In genomic region chr10:26860542-26861325, GRCh38 we compare ENCODE assay signal across 1 cellular context.
TF ChIP-seq lines count a peak whose summit lies in the region.

ABI1 (minus strand) TSS chr10:26860958; CDS start chr10:26860863, 95 bp downstream.

TF ChIP-seq in GM12878, 131 proteins besides CTCF, POLR2A, EP300 and RAD21 (continued from another document and continues in another):
- TF ChIP-seq BHLHE40 (IDR thresholded peaks at IDR 0.05; ENCODE audit: borderline replicate concordance in 1 of 2, low read depth in 2 of 2, low read length in 1 of 2) (peak in 1 of 2 experiments; percentile 60; a peak in 1 of 4 replicates), SUPT20H (IDR thresholded peaks at IDR 0.05; ENCODE audit: borderline replicate concordance, control insufficient read depth, low read depth, low read length) (no peak), ATF2 (IDR thresholded peaks at IDR 0.05; ENCODE audit: low read length) (peak; percentile 51; the same call in 1 of the 2 replicates), MEF2A (IDR thresholded peaks at IDR 0.05; ENCODE audit: insufficient read depth, low read depth, low read length) (no peak), RFX5 (IDR thresholded peaks at IDR 0.05; ENCODE audit: low read depth, low read length) (no peak), KDM1A (IDR thresholded peaks at IDR 0.05; ENCODE audit: borderline replicate concordance) (no peak), FOS (IDR thresholded peaks at IDR 0.05; ENCODE audit: borderline replicate concordance, extremely low read depth, insufficient read length) (no peak), KAT2A (conservative IDR thresholded peaks at IDR 0.05; ENCODE audit: control insufficient read depth, low read depth, low read length) (no peak), DPF2 (IDR thresholded peaks at IDR 0.05) (0 out of 2 replicates have a peak, but pooled peaks have one; percentile 72), STAT3 (IDR thresholded peaks at IDR 0.05; ENCODE audit: low read depth, low read length) (0 out of 2 replicates have a peak, but pooled peaks have one; percentile 26), MLLT1 (IDR thresholded peaks at IDR 0.05) (peak; percentile 76), SPI1 (IDR thresholded peaks at IDR 0.05; ENCODE audit: borderline replicate concordance, insufficient read depth, low read depth, low read length) (peak; percentile 49; the same call in 1 of the 2 replicates), CREM (IDR thresholded peaks at IDR 0.05; ENCODE audit: low read depth) (peak; percentile 69), POLR2AphosphoS2 (IDR thresholded peaks at IDR 0.05; ENCODE audit: low read depth, low read length) (peak; percentile 63), NR2C2 (IDR thresholded peaks at IDR 0.05; ENCODE audit: borderline replicate concordance, control insufficient read depth, insufficient read length, low read depth) (no peak), MEF2B (IDR thresholded peaks at IDR 0.05; ENCODE audit: partially characterized antibody, poor library complexity, severe bottlenecking) (peak; percentile 3), EED (IDR thresholded peaks at IDR 0.05; ENCODE audit: low read depth) (no peak; the same call in 1 of the 2 replicates), BCL3 (IDR thresholded peaks at IDR 0.05; ENCODE audit: borderline replicate concordance, insufficient read depth, low read depth, low read length, poor library complexity, severe bottlenecking) (peak; percentile 9), ZBTB40 (IDR thresholded peaks at IDR 0.05; ENCODE audit: borderline replicate concordance) (no peak; the same call in 1 of the 2 replicates), ESRRA (IDR thresholded peaks at IDR 0.05; ENCODE audit: low read length) (peak; percentile 27; the same call in 1 of the 2 replicates), POLR2AphosphoS5 (IDR thresholded peaks at IDR 0.05; ENCODE audit: low read length) (peak; percentile 95), HDGF (IDR thresholded peaks at IDR 0.05) (peak; percentile 97), NR2C1 (IDR thresholded peaks at IDR 0.05) (no peak), BMI1 (IDR thresholded peaks at IDR 0.05; ENCODE audit: borderline replicate concordance) (no peak), YBX1 (IDR thresholded peaks at IDR 0.05) (no peak), CHD2 (IDR thresholded peaks at IDR 0.05; ENCODE audit: borderline replicate concordance, low read depth, low read length) (peak; percentile 99), ETV6 (conservative IDR thresholded peaks at IDR 0.05 in 1 of 2, IDR thresholded peaks at IDR 0.05 in 1 of 2; ENCODE audit: borderline replicate concordance in 1 of 2, low read depth in 1 of 2) (no peak), SP1 (IDR thresholded peaks at IDR 0.05; ENCODE audit: low read depth, low read length) (no peak), RAD51 (IDR thresholded peaks at IDR 0.05) (no peak), TARDBP (IDR thresholded peaks at IDR 0.05; ENCODE audit: borderline replicate concordance) (peak; percentile 16; the same call in 1 of the 2 replicates), CREB1 (IDR thresholded peaks at IDR 0.05; ENCODE audit: low read depth) (peak; percentile 47; the same call in 1 of the 2 replicates), ATF3 (IDR thresholded peaks at IDR 0.05; ENCODE audit: borderline replicate concordance, extremely low read depth, low read depth, low read length) (no peak), NRF1 (conservative IDR thresholded peaks at IDR 0.05; ENCODE audit: low read depth, low read length) (peak; percentile 72), NR2F1 (conservative IDR thresholded peaks at IDR 0.05) (no peak; the same call in 1 of the 2 replicates), PAX8 (IDR thresholded peaks at IDR 0.05) (no peak), ZSCAN29 (IDR thresholded peaks at IDR 0.05) (no peak), E4F1 (IDR thresholded peaks at IDR 0.05; ENCODE audit: borderline replicate concordance, partially characterized antibody) (no peak), GATAD2B (conservative IDR thresholded peaks at IDR 0.05; ENCODE audit: low read depth) (peak; percentile 75; the same call in 1 of the 2 replicates), POU2F2 (IDR thresholded peaks at IDR 0.05; ENCODE audit: borderline replicate concordance, low read depth, low read length) (peak; percentile 75; the same call in 2 of the 3 replicates), RUNX3 (IDR thresholded peaks at IDR 0.05; ENCODE audit: low read length) (no peak; the same call in 1 of the 2 replicates), FOXK2 (IDR thresholded peaks at IDR 0.05) (no peak), SIN3A (IDR thresholded peaks at IDR 0.05; ENCODE audit: low read depth, low read length) (no peak; the same call in 1 of the 2 replicates), ZBTB33 (IDR thresholded peaks at IDR 0.05) (no peak), MYB (IDR thresholded peaks at IDR 0.05; ENCODE audit: borderline replicate concordance, low read depth, low read length) (no peak), E2F4 (IDR thresholded peaks at IDR 0.05; ENCODE audit: low read depth, low read length) (peak; percentile 61), RELB (IDR thresholded peaks at IDR 0.05; ENCODE audit: low read depth) (peak; percentile 12), MTA2 (IDR thresholded peaks at IDR 0.05; ENCODE audit: low read depth) (no peak), MAX (IDR thresholded peaks at IDR 0.05; ENCODE audit: low read depth, low read length) (peak; percentile 29; the same call in 1 of the 2 replicates), SREBF1 (IDR thresholded peaks at IDR 0.05; ENCODE audit: low read length) (peak; percentile 23; the same call in 1 of the 2 replicates), CBX3 (IDR thresholded peaks at IDR 0.05; ENCODE audit: borderline replicate concordance, low read depth) (no peak)
